In the genomic region with DNA sequence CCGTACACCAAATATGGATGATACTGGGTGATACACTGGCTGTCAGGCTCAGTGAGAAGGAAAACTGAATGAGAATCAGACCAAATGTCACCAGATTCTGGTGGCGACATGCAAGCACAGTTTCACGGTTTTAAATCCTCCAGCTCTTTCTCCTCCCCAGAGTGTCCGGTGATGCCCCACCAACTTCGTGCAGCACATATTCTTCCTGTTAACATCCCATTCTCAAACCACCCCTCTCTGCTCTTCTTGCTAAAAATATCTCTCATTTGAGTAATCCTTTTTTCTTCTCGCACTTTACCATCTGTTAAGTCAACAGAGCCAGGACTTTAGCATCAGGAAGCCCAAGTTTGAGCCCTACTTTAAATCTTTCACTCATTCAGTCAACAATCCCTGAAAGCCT, we compare ENCODE assay signal across 23 cellular contexts.
DNase-seq lines count a peak whose midpoint lies in the region; ATAC-seq and TF ChIP-seq lines count a peak whose summit lies in the region.
"Had no signal": no experiment of that assay in that cellular context is flagged by ENCODE, and none has a peak within 500 bp of the region (broad histone marks: within the 10 kb centered on the region; RNA-seq: fewer than 3 reads in every experiment).

No MANE protein-coding gene starts in this region.

- H3K4me3 ChIP-seq in adipocyte (ENCODE audit: low read length) (no peak overlapping the region), vagina (no peak overlapping the region)
- H3K4me3 ChIP-seq: K562, lower lobe of right lung, pancreas had no signal

- H3K27me3 ChIP-seq in adipocyte (replicated peaks; ENCODE audit: control insufficient read depth, insufficient read depth, low read length), result no peaks in the 10 kb centered on the region
- H3K27me3 ChIP-seq in vagina, result no peaks in the 10 kb centered on the region
- H3K27me3 ChIP-seq: pancreas had no signal

- TF ChIP-seq POLR2A in vagina (IDR thresholded peaks at IDR 0.05), result no peak

- intact Hi-C loops in vagina (cut with DNase I), result loop anchor here (10.0 kb wide), 1 partner anchor 57 kb away; no protein-coding TSS in a partner anchor

- no peak for TF ChIP-seq CTCF in vagina (IDR thresholded peaks at IDR 0.05)

- DNase-seq in GM03348 (ENCODE audit: low spot score) (peak; percentile 59), adipocyte (ENCODE audit: low read depth) (peak; percentile 10), fibroblast of peridontal ligament (ENCODE audit: extremely low read depth) (peak; percentile 3), superior temporal gyrus (ENCODE audit: extremely low spot score) (peak; percentile 63), vagina (ENCODE audit: extremely low spot score in 2 of 2) (no peak), NCI-H446 treated with DMSO at 0.1 percent for 48 hours (lab: John Stamatoyannopoulos, UW) (no peak)
- DNase-seq: activated CD4-positive, alpha-beta T cell treated with anti-CD3 and anti-CD28 coated beads for 1 hour; activated CD8-positive, alpha-beta T cell treated with anti-CD3 and anti-CD28 coated beads for 36 hours; activated effector memory CD4-positive, alpha-beta T cell treated with Interleukin-2 at 50 U/mL for 16 hours; activated naive CD8-positive, alpha-beta T cell treated with anti-CD3 and anti-CD28 coated beads for 36 hours; activated T-cell treated with anti-CD3 and anti-CD28 coated beads for 4 hours; CD4-positive, alpha-beta memory T cell; head of caudate nucleus; lower lobe of right lung; NCI-H2081 treated with DMSO at 0.1 percent for 48 hours; NCI-H226; nephron progenitor cell; pancreas; RPMI8226; SK-N-SH; T-helper 17 cell had no signal

- ATAC-seq in HG03442 (IDR thresholded peaks at IDR 0.05; ENCODE audit: unreplicated experiment), result no peak
- ATAC-seq: activated CD8-positive, alpha-beta T cell treated with anti-CD3 and anti-CD28 coated beads for 36 hours; K562; lower lobe of right lung; pancreas; T-helper 17 cell had no signal

- H3K36me3 ChIP-seq in adipocyte (ENCODE audit: control insufficient read depth, insufficient read depth, low read length, severe bottlenecking) (no peaks in the 10 kb centered on the region), vagina (no peaks in the 10 kb centered on the region)
- H3K36me3 ChIP-seq: lower lobe of right lung, pancreas had no signal

- peaks cover 6% of the 10 kb centered on the region for H3K9me3 ChIP-seq in adipocyte (ENCODE audit: control insufficient read depth, low read length)
- H3K9me3 ChIP-seq in vagina, result no peaks in the 10 kb centered on the region
- H3K9me3 ChIP-seq: pancreas, SK-N-SH had no signal

- H3K9ac ChIP-seq in adipocyte (ENCODE audit: low read length), result no peak overlapping the region
- H3K9ac ChIP-seq: SK-N-SH had no signal

- no peak overlapping the region for H3K27ac ChIP-seq in vagina
- H3K27ac ChIP-seq: lower lobe of right lung, pancreas had no signal

- H3K4me1 ChIP-seq in adipocyte (ENCODE audit: control insufficient read depth, insufficient read depth, low read length) (peaks cover 12% of the 10 kb centered on the region), vagina (peaks cover 42% of the 10 kb centered on the region)
- H3K4me1 ChIP-seq: lower lobe of right lung had no signal

Comparison
In these comparisons a context has a peak if more than half of its experiments do, and no peak if none do; other contexts are left out.
1. DNase-seq: peak in GM03348 (single experiment), adipocyte (single experiment), fibroblast of peridontal ligament (single experiment) and superior temporal gyrus (single experiment); none in vagina (0 of 2) and NCI-H446 treated with DMSO at 0.1 percent for 48 hours (single experiment).